In genomic region chr1:229669333-229669732, GRCh38 we compare ENCODE assay signal across 19 cellular contexts. TPM values are rescaled to one million over a fixed set of nuclear protein-coding genes. Genes with fewer than 3 reads are reported as not detected.
A peak's percentile ranks its signal among the peaks of the same experiment; 100 is the strongest.
DNase-seq lines count a peak whose midpoint lies in the region; ATAC-seq, FAIRE-seq and TF ChIP-seq lines count a peak whose summit lies in the region.
"Had no signal": no experiment of that assay in that cellular context is flagged by ENCODE, and none has a peak within 500 bp of the region (broad histone marks: within the 10 kb centered on the region; RNA-seq: fewer than 3 reads in every experiment).

No MANE protein-coding gene starts in this region.

- H3K9me2 ChIP-seq in Karpas-422 (replicated peaks; ENCODE audit: insufficient read depth, low read length), result no peaks in the 10 kb centered on the region

- TF ChIP-seq RAD21 in K562 (CRISPR knock-in tag; conservative IDR thresholded peaks at IDR 0.05 in 1 of 2, IDR thresholded peaks at IDR 0.05 in 1 of 2), result no peak

- H3K9me3 ChIP-seq in Karpas-422 (ENCODE audit: low read length) (no peaks in the 10 kb centered on the region), K562 (replicated peaks; ENCODE audit: control insufficient read depth, insufficient read depth, low read depth, low read length) (no peaks in the 10 kb centered on the region)
- H3K9me3 ChIP-seq: Caco-2, MG63 had no signal

- CTCF ChIA-PET in K562 (lab: Yijun Ruan, JAX; ENCODE audit: low intra/inter-chr PET ratio), result no interaction called here

- no peak overlapping the region for H3K4me2 ChIP-seq in Karpas-422 (ENCODE audit: low read depth, low read length, poor library complexity, severe bottlenecking)
- no peak overlapping the region for H3K4me2 ChIP-seq in K562 (ENCODE audit: insufficient read depth, low read length)
- H3K4me2 ChIP-seq: KMS-11, PC-9 had no signal

- intact Hi-C loops in K562 (cut with micrococcal nuclease), result no loop called here

- TF ChIP-seq CTCF in K562 (IDR thresholded peaks at IDR 0.05 in 2 of 3, conservative IDR thresholded peaks at IDR 0.05 in 1 of 3; ENCODE audit: insufficient read depth in 2 of 3, low read depth in 1 of 3, low read length in 3 of 3), result no peak

- H3K4me1 ChIP-seq in Karpas-422 (ENCODE audit: low read length) (no peaks in the 10 kb centered on the region), K562 (replicated peaks in 1 of 2; ENCODE audit: control insufficient read depth in 2 of 2, insufficient read depth in 2 of 2, low read length in 2 of 2) (no peaks in the 10 kb centered on the region)
- H3K4me1 ChIP-seq: Caco-2 had no signal

- in situ Hi-C loops in K562 (cut with MboI), result no loop called here

- no peaks in the 10 kb centered on the region for H3K9me1 ChIP-seq in K562 (ENCODE audit: control insufficient read depth, insufficient read depth, low read length)

- no peaks in the 10 kb centered on the region for H3K27me3 ChIP-seq in Karpas-422 (ENCODE audit: low read length)
- no peaks in the 10 kb centered on the region for H3K27me3 ChIP-seq in K562 (ENCODE audit: control insufficient read depth in 2 of 2, insufficient read depth in 2 of 2, low read length in 2 of 2)
- H3K27me3 ChIP-seq: MG63 had no signal

- no TSS peak for BruUV-seq in K562 (replicated peaks; lab: Mats Ljungman, UMichigan)

- DNase-seq in Karpas-422 (peak; percentile 27), K562 (ENCODE audit: extremely low read depth in 1 of 4, low spot score in 3 of 4) (peak in 1 of 4 experiments; percentile 5), fibroblast of peridontal ligament (ENCODE audit: extremely low read depth) (peak; percentile 15), renal cortical epithelial cell (ENCODE audit: low read depth) (peak; percentile 12), caudate nucleus (lab: John Stamatoyannopoulos, UW) (no peak), SHP77 treated with DMSO at 0.1 percent for 48 hours (lab: John Stamatoyannopoulos, UW) (no peak), Ammon's horn (ENCODE audit: low spot score) (no peak)
- DNase-seq: ACHN; AML-193; Caco-2; CD4-positive, CD25-positive, alpha-beta regulatory T cell; DMS153; EL; MG63; NCI-H1092; NCI-H1694; NCI-H748 treated with DMSO at 0.1 percent for 48 hours; PC-9 had no signal

- FAIRE-seq in K562 (lab: Jason Lieb, UNC), result peak; percentile 29

- H3K36me3 ChIP-seq in Karpas-422 (ENCODE audit: insufficient read depth, low read length), result no peaks in the 10 kb centered on the region
- H3K36me3 ChIP-seq in K562 (ENCODE audit: control insufficient read depth, insufficient read depth, low read length), result no peaks in the 10 kb centered on the region; the same call in 1 of the 3 replicates

- POLR2A ChIA-PET in K562 (lab: Yijun Ruan, JAX), result interaction anchor here (0.6 kb wide), 3 partner anchors 482 to 1587 kb away, joined by 3 to 4 read pairs (median 4); no protein-coding TSS in a partner anchor

- H2AFZ ChIP-seq in Karpas-422 (ENCODE audit: low read length) (no peak overlapping the region), K562 (ENCODE audit: low read depth, low read length) (no peak overlapping the region)
- H2AFZ ChIP-seq: PC-9 had no signal

- H3K79me2 ChIP-seq in Karpas-422 (ENCODE audit: low read length) (no peaks in the 10 kb centered on the region), K562 (ENCODE audit: control insufficient read depth, insufficient read depth, low read length) (no peaks in the 10 kb centered on the region)

- H3K27ac ChIP-seq in Karpas-422 (ENCODE audit: low read length), result no peak overlapping the region
- H3K27ac ChIP-seq in K562 (ENCODE audit: extremely low read depth, low read depth, low read length), result no peak overlapping the region
- no peak overlapping the region for H3K27ac ChIP-seq in caudate nucleus (ENCODE audit: low read depth, low read length)
- H3K27ac ChIP-seq: KMS-11, PC-9 had no signal

- TF ChIP-seq POLR2A in K562 (conservative IDR thresholded peaks at IDR 0.05), result no peak

- ATAC-seq in K562, result no peak

- no peaks in the 10 kb centered on the region for H4K20me1 ChIP-seq in Karpas-422 (ENCODE audit: insufficient read depth, low read depth, low read length)
- 0 out of 2 replicates have a peak, but pooled peaks cover 4% of the 10 kb centered on the region for H4K20me1 ChIP-seq in K562 (replicated peaks; ENCODE audit: control insufficient read depth, insufficient read depth, low read length)

- no peak for TF ChIP-seq EP300 in K562 (IDR thresholded peaks at IDR 0.05; ENCODE audit: low read length)

- H3K9ac ChIP-seq in Karpas-422 (ENCODE audit: low read length), result no peak overlapping the region
- H3K9ac ChIP-seq in K562 (ENCODE audit: insufficient read depth in 1 of 2, low read depth in 2 of 2, low read length in 2 of 2), result no peak overlapping the region
- H3K9ac ChIP-seq: KMS-11 had no signal

- H3K4me3 ChIP-seq in Karpas-422 (ENCODE audit: low read length), result no peak overlapping the region
- no peak overlapping the region for H3K4me3 ChIP-seq in K562
- H3K4me3 ChIP-seq: MG63, PC-9 had no signal

- 66% methylated on average over 4 of the region's 4 CpGs for WGBS in K562 (ENCODE audit: insufficient coverage, low coverage, missing lambda C conversion rate)

RNA-seq across cellular contexts. Expression of gene URB2, which starts 43.3 kb away (rescaled TPM):
- 14.1 and 15.0 TPM in 2 replicates for total RNA-seq in Karpas-422 (2014; rRNA removed; shearing (Covaris generic); ENCODE audit: low replicate concordance)
- total RNA-seq in K562 (2011; cell fraction: chromatin; rRNA removed; ENCODE audit: low replicate concordance), result 69.7 and 74.5 TPM in 2 replicates
- total RNA-seq in K562 (2011; cell fraction: nucleolus; rRNA removed), result 45.5 and 48.0 TPM in 2 replicates
- total RNA-seq in K562 (2011; cell fraction: nucleoplasm; rRNA removed), result 44.4 and 45.0 TPM in 2 replicates
- 21.3 and 25.6 TPM in 2 replicates for total RNA-seq in K562 (2014; rRNA removed)
- total RNA-seq in K562 (2014; rRNA removed; fragmentation: Illumina TruSeq; extraction: Trizol), result 23.2 and 25.2 TPM in 2 replicates
- 28.0 and 28.3 TPM in 2 replicates for total RNA-seq in K562 (2015; rRNA removed; fragmentation: Illumina TruSeq; extraction: Trizol)
- total RNA-seq in K562 (2021), result 27.6 and 31.3 TPM in 2 replicates
- 15.0 and 19.0 TPM in 2 replicates for polyA plus RNA-seq in K562 (2011; rRNA removed)
- 13.4 and 16.4 TPM in 2 replicates for polyA plus RNA-seq in K562 (2011; cell fraction: cytosol; rRNA removed)
- polyA plus RNA-seq in K562 (2011; cell fraction: nucleus; rRNA removed), result 19.1 and 24.7 TPM in 2 replicates
- polyA plus RNA-seq in K562 (2012), result 6.8 and 14.3 TPM in 2 replicates
- 17.9 and 18.3 TPM in 2 replicates for polyA plus RNA-seq in K562 (2014; fragmentation: Illumina TruSeq; extraction: Trizol)
- 1 to 10 TPM; 2.8 to 3.8 TPM for polyA plus RNA-seq in K562 (2014; fragmentation: Nextera tagmentation; extraction: Ambion mirVana)
- polyA plus RNA-seq in K562 (2014; rRNA removed), result 12.9 and 14.7 TPM in 2 replicates
- 41.7 and 50.1 TPM in 2 replicates for polyA minus RNA-seq in K562 (2011; rRNA and poly(A)+ RNA removed)
- polyA minus RNA-seq in K562 (2011; cell fraction: cytosol; rRNA and poly(A)+ RNA removed), result 18.9 and 26.2 TPM in 2 replicates
- polyA minus RNA-seq in K562 (2011; cell fraction: nucleus; rRNA and poly(A)+ RNA removed), result 30.6 and 33.9 TPM in 2 replicates
- 13.4 and 15.6 TPM in 2 replicates for total RNA-seq in renal cortical epithelial cell

RNA-seq across cellular contexts. Expression of gene TAF5L, which starts 43.4 kb away (rescaled TPM):
- 30.7 and 32.6 TPM in 2 replicates for total RNA-seq in Karpas-422 (2014; rRNA removed; shearing (Covaris generic); ENCODE audit: low replicate concordance)
- 30.3 and 33.2 TPM in 2 replicates for total RNA-seq in K562 (2011; cell fraction: chromatin; rRNA removed; ENCODE audit: low replicate concordance)
- total RNA-seq in K562 (2011; cell fraction: nucleolus; rRNA removed), result 21.0 and 33.4 TPM in 2 replicates
- 30.2 and 34.2 TPM in 2 replicates for total RNA-seq in K562 (2011; cell fraction: nucleoplasm; rRNA removed)
- total RNA-seq in K562 (2014; rRNA removed), result 19.3 and 22.1 TPM in 2 replicates
- total RNA-seq in K562 (2014; rRNA removed; fragmentation: Illumina TruSeq; extraction: Trizol), result 23.3 and 23.7 TPM in 2 replicates
- total RNA-seq in K562 (2015; rRNA removed; fragmentation: Illumina TruSeq; extraction: Trizol), result 23.8 and 25.9 TPM in 2 replicates
- total RNA-seq in K562 (2021), result 26.2 and 28.0 TPM in 2 replicates
- polyA plus RNA-seq in K562 (2011; rRNA removed), result 27.6 and 34.2 TPM in 2 replicates
- polyA plus RNA-seq in K562 (2011; cell fraction: cytosol; rRNA removed), result 29.7 and 32.1 TPM in 2 replicates
- 25.3 and 33.4 TPM in 2 replicates for polyA plus RNA-seq in K562 (2011; cell fraction: nucleus; rRNA removed)
- polyA plus RNA-seq in K562 (2012), result 17.4 and 22.2 TPM in 2 replicates
- 32.5 and 33.6 TPM in 2 replicates for polyA plus RNA-seq in K562 (2014; fragmentation: Illumina TruSeq; extraction: Trizol)
- polyA plus RNA-seq in K562 (2014; fragmentation: Nextera tagmentation; extraction: Ambion mirVana), result 1 to 10 TPM; 2.2 to 3.2 TPM
- polyA plus RNA-seq in K562 (2014; rRNA removed), result 23.2 and 27.0 TPM in 2 replicates
- 34.4 and 42.9 TPM in 2 replicates for polyA minus RNA-seq in K562 (2011; rRNA and poly(A)+ RNA removed)
- 17.0 and 20.6 TPM in 2 replicates for polyA minus RNA-seq in K562 (2011; cell fraction: cytosol; rRNA and poly(A)+ RNA removed)
- polyA minus RNA-seq in K562 (2011; cell fraction: nucleus; rRNA and poly(A)+ RNA removed), result 16.3 and 17.8 TPM in 2 replicates
- total RNA-seq in renal cortical epithelial cell, result 15.7 and 24.8 TPM in 2 replicates

Comparison
In these comparisons a context has a peak if more than half of its experiments do, and no peak if none do; other contexts are left out.
1. DNase-seq: peak in Karpas-422 (single experiment), fibroblast of peridontal ligament (single experiment) and renal cortical epithelial cell (single experiment); none in caudate nucleus (0 of 61), SHP77 treated with DMSO at 0.1 percent for 48 hours (single experiment) and Ammon's horn (single experiment).